3 cellular contexts compared by ENCODE assay signal in genomic region chr20:16819483-16819882, GRCh38.
TF ChIP-seq lines count a peak whose summit lies in the region.

No MANE protein-coding gene starts in this region.

TF ChIP-seq in IMR-90, 13 proteins besides CTCF, POLR2A, EP300 and RAD21:
- TF ChIP-seq CEBPB (IDR thresholded peaks at IDR 0.05; ENCODE audit: low read depth, low read length) = no peak
- TF ChIP-seq CHD1 (IDR thresholded peaks at IDR 0.05; ENCODE audit: low read depth, low read length) = no peak
- TF ChIP-seq BHLHE40 (IDR thresholded peaks at IDR 0.05; ENCODE audit: low read depth, low read length) = no peak
- TF ChIP-seq MXI1 (IDR thresholded peaks at IDR 0.05; ENCODE audit: borderline replicate concordance, low read depth, low read length) = no peak
- TF ChIP-seq ELK1 (IDR thresholded peaks at IDR 0.05; ENCODE audit: borderline replicate concordance, low read depth, low read length) = no peak
- TF ChIP-seq MAFK (IDR thresholded peaks at IDR 0.05; ENCODE audit: low read depth, low read length) = no peak
- TF ChIP-seq MAZ (IDR thresholded peaks at IDR 0.05; ENCODE audit: borderline replicate concordance, low read depth, low read length) = no peak
- TF ChIP-seq NFE2L2 (IDR thresholded peaks at IDR 0.05; ENCODE audit: low read depth, low read length) = no peak
- no peak for TF ChIP-seq RFX5 (IDR thresholded peaks at IDR 0.05; ENCODE audit: low read depth, low read length)
- TF ChIP-seq FOS (IDR thresholded peaks at IDR 0.05; ENCODE audit: low read depth, low read length) = no peak

TF ChIP-seq in SK-N-SH, 30 proteins besides CTCF, POLR2A, EP300 and RAD21:
- TF ChIP-seq FOSL2 (IDR thresholded peaks at IDR 0.05; ENCODE audit: borderline replicate concordance, low read depth) = 0 out of 2 replicates have a peak, but pooled peaks have one; percentile 15
- TF ChIP-seq MAX (IDR thresholded peaks at IDR 0.05; ENCODE audit: low read depth) = no peak

TF ChIP-seq in endothelial cell of umbilical vein, 7 proteins besides CTCF, POLR2A, EP300 and RAD21:
- TF ChIP-seq POLR2AphosphoS5 (IDR thresholded peaks at IDR 0.05; ENCODE audit: insufficient read depth, low read depth, low read length) (no peak), EZH2 (IDR thresholded peaks at IDR 0.05; ENCODE audit: borderline replicate concordance, low read depth, low read length, severe bottlenecking) (no peak), GATA2 (IDR thresholded peaks at IDR 0.05; ENCODE audit: insufficient read depth, insufficient read length, low read depth, low read length) (no peak), FOS (IDR thresholded peaks at IDR 0.05; ENCODE audit: borderline replicate concordance, insufficient read depth, low read length) (peak; percentile 61), MYC (IDR thresholded peaks at IDR 0.05; ENCODE audit: low read depth, low read length) (no peak), MAX (IDR thresholded peaks at IDR 0.05; ENCODE audit: insufficient read depth, insufficient read length) (no peak), JUN (IDR thresholded peaks at IDR 0.05; ENCODE audit: borderline replicate concordance, insufficient read depth, insufficient read length, low read depth) (peak; percentile 12)
